Comparison of ENCODE assay signal across 25 cellular contexts in genomic region chr1:45322486-45323040, GRCh38. TPM values are rescaled to one million over a fixed set of nuclear protein-coding genes. Genes with fewer than 3 reads are reported as not detected.
DNase-seq lines count a peak whose midpoint lies in the region; FAIRE-seq and TF ChIP-seq lines count a peak whose summit lies in the region.
"Had no signal": no experiment of that assay in that cellular context is flagged by ENCODE, and none has a peak within 500 bp of the region (broad histone marks: within the 10 kb centered on the region; RNA-seq: fewer than 3 reads in every experiment).

No MANE protein-coding gene starts in this region.

- no peak for FAIRE-seq in H1 (lab: Jason Lieb, UNC)
- FAIRE-seq: GM12892 had no signal

- no peak overlapping the region for H3K4ac ChIP-seq in H1 (replicated peaks; ENCODE audit: insufficient read length, low read depth, low read length)

- H2BK120ac ChIP-seq in H1 (replicated peaks; ENCODE audit: low read depth, low read length), result peak overlapping the region; percentile 64

- TF ChIP-seq POLR2A in H1 (IDR thresholded peaks at IDR 0.05; ENCODE audit: control extremely low read depth in 1 of 2, low read depth in 2 of 2, low read length in 2 of 2), result no peak

- no peak overlapping the region for H3K56ac ChIP-seq in H1 (replicated peaks; ENCODE audit: insufficient read length, low read depth, low read length)

- peaks cover 0 to under 1% of the 10 kb centered on the region in 2 experiments for H4K20me1 ChIP-seq in H1 (replicated peaks in 1 of 2; ENCODE audit: control insufficient read depth in 1 of 2, insufficient read depth in 2 of 2, low read length in 2 of 2)
- H4K20me1 ChIP-seq: BLaER1 treated with 17β-estradiol and CSF1 and Interleukin-3, amounts not matched to agents 10 nM and 100 nM had no signal

- no peak overlapping the region for H2AFZ ChIP-seq in H1 (ENCODE audit: low read length)

- no peak for TF ChIP-seq EP300 in H1 (IDR thresholded peaks at IDR 0.05; ENCODE audit: borderline replicate concordance in 1 of 2, low read depth in 2 of 2, low read length in 2 of 2)

- no peak for TF ChIP-seq RAD21 in H1 (IDR thresholded peaks at IDR 0.05 in 1 of 2, conservative IDR thresholded peaks at IDR 0.05 in 1 of 2; ENCODE audit: low read depth in 2 of 2, low read length in 2 of 2)

- peak overlapping the region in 1 of 2 experiments; percentile 70; a peak in 1 of 4 replicates for H3K4me2 ChIP-seq in H1 (ENCODE audit: insufficient read depth in 1 of 2, low read depth in 2 of 2, low read length in 2 of 2)
- H3K4me2 ChIP-seq: BLaER1 treated with 17β-estradiol and CSF1 and Interleukin-3, amounts not matched to agents 10 nM and 100 nM had no signal

- H3K9me3 ChIP-seq in HUES48 (ENCODE audit: control insufficient read depth, insufficient read depth, low read length) (no peaks in the 10 kb centered on the region), H1 (ENCODE audit: insufficient read depth in 2 of 2, low read depth in 1 of 2, low read length in 1 of 2) (no peaks in the 10 kb centered on the region)
- H3K9me3 ChIP-seq: BLaER1 treated with 17β-estradiol and CSF1 and Interleukin-3, amounts not matched to agents 10 nM and 100 nM had no signal

- H3K4me1 ChIP-seq in HUES48 (ENCODE audit: control insufficient read depth, insufficient read depth, low read length) (peaks cover 31% of the 10 kb centered on the region), H1 (replicated peaks in 1 of 4; ENCODE audit: control insufficient read depth in 3 of 4, insufficient read depth in 4 of 4, low read length in 3 of 4) (peaks cover 9 to 25% (median 15%) of the 10 kb centered on the region in 4 experiments)

- CTCF ChIA-PET in H1 (lab: Charles Lee; ENCODE audit: partially characterized antibody), result interaction anchor here (0.7 kb wide), 1 partner anchor 171 kb away, joined by 3 read pairs; no protein-coding TSS in a partner anchor

- no peak overlapping the region for H3K9ac ChIP-seq in HUES48 (ENCODE audit: low read depth, low read length)
- no peak overlapping the region for H3K9ac ChIP-seq in H1 (replicated peaks in 1 of 4; ENCODE audit: extremely low read depth in 1 of 4, low read depth in 3 of 4, low read length in 3 of 4)
- H3K9ac ChIP-seq: BLaER1 treated with 17β-estradiol and CSF1 and Interleukin-3, amounts not matched to agents 10 nM and 100 nM had no signal

- peaks cover 12% of the 10 kb centered on the region for H3K4me1 Mint-ChIP-seq in type B pancreatic cell (ENCODE audit: unreplicated experiment)

- no peak overlapping the region for H2BK5ac ChIP-seq in H1 (ENCODE audit: low read depth, low read length)

- WGBS in H1 (ENCODE audit: extremely low coverage in 1 of 2, insufficient coverage in 1 of 2, insufficient read length in 1 of 2, insufficient replicate concordance in 2 of 2, low coverage in 1 of 2, low lambda C conversion rate in 2 of 2, missing lambda C conversion rate in 1 of 2), 2 experiments, result 85% methylated on average over 9 of the region's 10 CpGs; no CpG with 5 or more reads in 1 of the 2 experiments

- peaks cover 3 to 8% of the 10 kb centered on the region in 2 experiments; a peak in 3 of 4 replicates for H3K79me2 ChIP-seq in H1 (ENCODE audit: control insufficient read depth in 1 of 2, insufficient read depth in 2 of 2, low read length in 2 of 2)

- no peak overlapping the region for H4K5ac ChIP-seq in H1 (ENCODE audit: insufficient read length, low read depth, low read length)

- no peaks in the 10 kb centered on the region; the same call in 1 of the 2 replicates for H3K79me1 ChIP-seq in H1 (ENCODE audit: low read depth, low read length)

- no peak overlapping the region for H3K4me3 Mint-ChIP-seq in type B pancreatic cell
- H3K4me3 Mint-ChIP-seq: CD8-positive, alpha-beta memory T cell; T-helper 17 cell had no signal

- no peak overlapping the region for H4K8ac ChIP-seq in H1 (ENCODE audit: extremely low read depth, insufficient read depth, low read length)

- H4K91ac ChIP-seq in H1 (replicated peaks; ENCODE audit: insufficient read length, low read length), result no peak overlapping the region

- H3K14ac ChIP-seq in H1 (ENCODE audit: insufficient read length), result no peak overlapping the region

- no peaks in the 10 kb centered on the region for H3K36me3 Mint-ChIP-seq in type B pancreatic cell
- H3K36me3 Mint-ChIP-seq: CD8-positive, alpha-beta memory T cell had no signal

- no peak overlapping the region; the same call in 1 of the 2 replicates for H3K18ac ChIP-seq in H1 (ENCODE audit: extremely low read depth, low read length)

- DNase-seq in GM12865 (ENCODE audit: low read depth), result peak; percentile 77
- no peak for DNase-seq in H1 (ENCODE audit: low read depth in 1 of 2, low spot score in 2 of 2)
- no peak for DNase-seq in AG08395 (ENCODE audit: low spot score)
- no peak for DNase-seq in HCEC 1CT
- no peak for DNase-seq in activated CD4-positive, CD25-positive, alpha-beta regulatory T cell treated with anti-CD3 and anti-CD28 coated beads, Interleukin-2, amount 50 U/mL, for 72 hours
- DNase-seq in type B pancreatic cell (ENCODE audit: extremely low spot score, unreplicated experiment), result no peak
- DNase-seq: CD8-positive, alpha-beta memory T cell; GF-D8; H9; IMR-90; Karpas-422; MV-4-11; NCI-H1105 treated with DMSO at 0.1 percent for 48 hours; NCI-H2029 treated with DMSO at 0.1 percent for 48 hours; NCI-H226; NCI-H524; Right ventricle myocardium superior; SW 1271; T-helper 17 cell had no signal

- peaks cover 6% of the 10 kb centered on the region; the same call in 1 of the 2 replicates for H3K23me2 ChIP-seq in H1 (ENCODE audit: low read depth, low read length)

- no peaks in the 10 kb centered on the region for H3K27me3 ChIP-seq in HUES48 (ENCODE audit: control insufficient read depth, insufficient read depth, low read length)
- H3K27me3 ChIP-seq in H1 (replicated peaks in 1 of 4; ENCODE audit: control insufficient read depth in 3 of 4, extremely low read depth in 1 of 4, insufficient read depth in 3 of 4, low read length in 3 of 4), result no peaks in the 10 kb centered on the region
- H3K27me3 ChIP-seq: BLaER1 treated with 17β-estradiol and CSF1 and Interleukin-3, amounts not matched to agents 10 nM and 100 nM had no signal

- no peak overlapping the region for H3K27ac Mint-ChIP-seq in type B pancreatic cell
- H3K27ac Mint-ChIP-seq: CD8-positive, alpha-beta memory T cell; T-helper 17 cell had no signal

- H3K9me3 Mint-ChIP-seq in type B pancreatic cell, result no peaks in the 10 kb centered on the region
- H3K9me3 Mint-ChIP-seq: CD8-positive, alpha-beta memory T cell had no signal

- TF ChIP-seq CTCF in GM12865 (IDR thresholded peaks at IDR 0.05; ENCODE audit: insufficient read depth, low read depth, low read length, missing control alignments), result no peak
- TF ChIP-seq CTCF in H1 (IDR thresholded peaks at IDR 0.05; ENCODE audit: control extremely low read depth in 1 of 3, insufficient read depth in 1 of 3, low read depth in 1 of 3, low read length in 3 of 3), result no peak
- TF ChIP-seq CTCF in type B pancreatic cell (conservative IDR thresholded peaks at IDR 0.05), result no peak

- no peaks in the 10 kb centered on the region for H3K36me3 ChIP-seq in HUES48 (ENCODE audit: control insufficient read depth, insufficient read depth, low read length)
- H3K36me3 ChIP-seq in H1 (ENCODE audit: control insufficient read depth in 2 of 4, insufficient read depth in 4 of 4, low read length in 3 of 4), result no peaks in the 10 kb centered on the region; a peak in 1 of 8 replicates

- H3K27ac ChIP-seq in HUES48 (ENCODE audit: low read depth, low read length), result peak overlapping the region; percentile 20
- no peak overlapping the region for H3K27ac ChIP-seq in H1 (ENCODE audit: low read depth, low read length)
- H3K27ac ChIP-seq: BLaER1 treated with 17β-estradiol and CSF1 and Interleukin-3, amounts not matched to agents 10 nM and 100 nM had no signal

- H2BK15ac ChIP-seq in H1 (ENCODE audit: low read length), result no peak overlapping the region

- no peak overlapping the region for H2BK20ac ChIP-seq in H1 (ENCODE audit: low read length)

- H2AK5ac ChIP-seq in H1 (ENCODE audit: low read depth, low read length), result no peak overlapping the region

- H3K23ac ChIP-seq in H1 (ENCODE audit: insufficient read length), result no peak overlapping the region

- POLR2A ChIA-PET in H1 (lab: Charles Lee; ENCODE audit: partially characterized antibody), result interaction anchor here (0.7 to 16.3 kb wide), 7 partner anchors 11 to 312 kb away, joined by 3 to 472 read pairs (median 11); partner anchors contain the start of genes HECTD3, MUTYH, PRDX1 and TOE1

- no peak overlapping the region for H3K4me3 ChIP-seq in GM12865 (ENCODE audit: low read depth, low read length)
- no peak overlapping the region for H3K4me3 ChIP-seq in HUES48 (ENCODE audit: low read depth, low read length)
- H3K4me3 ChIP-seq in H1 (ENCODE audit: extremely low read depth in 1 of 4, insufficient read depth in 2 of 4, low read depth in 3 of 4, low read length in 4 of 4), result no peak overlapping the region
- H3K4me3 ChIP-seq: BLaER1 treated with 17β-estradiol and CSF1 and Interleukin-3, amounts not matched to agents 10 nM and 100 nM had no signal

- no peaks in the 10 kb centered on the region for H3K27me3 Mint-ChIP-seq in type B pancreatic cell
- H3K27me3 Mint-ChIP-seq: CD8-positive, alpha-beta memory T cell; T-helper 17 cell had no signal

- H2BK12ac ChIP-seq in H1 (ENCODE audit: low read depth, low read length), result no peak overlapping the region

RNA-seq across cellular contexts. Expression of gene HPDL, which starts 4.1 kb away (rescaled TPM):
- 58.5 and 60.6 TPM in 2 replicates for total RNA-seq in H1 (2021; fragmentation: NEBNext Ultra II Directional; extraction: Animal tissue kit (Norgen Biotek cat#: 25700))
- polyA plus RNA-seq in H1 (2011; rRNA removed), result 62.7 and 100 TPM in 2 replicates
- polyA plus RNA-seq in H1 (2011; cell fraction: cytosol; rRNA removed), result 61.2 TPM
- polyA plus RNA-seq in H1 (2011; cell fraction: nucleus; rRNA removed), result 73.7 TPM
- 33.0 to 45.0 TPM (median 38.0 TPM) in 4 replicates for polyA plus RNA-seq in H1 (2012, experiment 1 of 2)
- polyA plus RNA-seq in H1 (2012, experiment 2 of 2), result 46.7 TPM
- 15.6 TPM for polyA plus RNA-seq in H1 (2013, experiment 1 of 2)
- polyA plus RNA-seq in H1 (2013, experiment 2 of 2), result 13.3 TPM
- polyA minus RNA-seq in H1 (2011; rRNA and poly(A)+ RNA removed), result 11.5 and 13.9 TPM in 2 replicates
- polyA minus RNA-seq in H1 (2011; cell fraction: cytosol; rRNA and poly(A)+ RNA removed), result 29.4 TPM
- polyA minus RNA-seq in H1 (2011; cell fraction: nucleus; rRNA and poly(A)+ RNA removed), result 39.4 TPM
- 8.0 and 8.6 TPM in 2 replicates for total RNA-seq in type B pancreatic cell (ENCODE audit: low replicate concordance)
- total RNA-seq: Daoy, HT1080, M059J, Right ventricle myocardium superior had no signal

RNA-seq across cellular contexts. Expression of gene TOE1, which starts 17.4 kb away (rescaled TPM):
- total RNA-seq in H1 (2021; fragmentation: NEBNext Ultra II Directional; extraction: Animal tissue kit (Norgen Biotek cat#: 25700)), result 14.5 and 15.2 TPM in 2 replicates
- polyA plus RNA-seq in H1 (2011; rRNA removed), result 23.6 and 25.8 TPM in 2 replicates
- 32.5 TPM for polyA plus RNA-seq in H1 (2011; cell fraction: cytosol; rRNA removed)
- polyA plus RNA-seq in H1 (2011; cell fraction: nucleus; rRNA removed), result 28.7 TPM
- polyA plus RNA-seq in H1 (2012, experiment 1 of 2), result 11.0 to 18.9 TPM (median 17.6 TPM) in 4 replicates
- 12.8 TPM for polyA plus RNA-seq in H1 (2012, experiment 2 of 2)
- polyA plus RNA-seq in H1 (2013, experiment 1 of 2), result 12.2 TPM
- polyA plus RNA-seq in H1 (2013, experiment 2 of 2), result 11.9 TPM
- 32.6 and 45.7 TPM in 2 replicates for polyA minus RNA-seq in H1 (2011; rRNA and poly(A)+ RNA removed)
- polyA minus RNA-seq in H1 (2011; cell fraction: cytosol; rRNA and poly(A)+ RNA removed), result 15.1 TPM
- polyA minus RNA-seq in H1 (2011; cell fraction: nucleus; rRNA and poly(A)+ RNA removed), result 31.6 TPM
- 10.4 and 12.6 TPM in 2 replicates for total RNA-seq in type B pancreatic cell (ENCODE audit: low replicate concordance)

RNA-seq across cellular contexts. Expression of gene MUTYH, which starts 17.7 kb away (rescaled TPM):
- total RNA-seq in H1 (2021; fragmentation: NEBNext Ultra II Directional; extraction: Animal tissue kit (Norgen Biotek cat#: 25700)), result 51.9 TPM in 2 replicates
- 65.7 and 86.4 TPM in 2 replicates for polyA plus RNA-seq in H1 (2011; rRNA removed)
- polyA plus RNA-seq in H1 (2011; cell fraction: cytosol; rRNA removed), result 86.1 TPM
- 179 TPM for polyA plus RNA-seq in H1 (2011; cell fraction: nucleus; rRNA removed)
- polyA plus RNA-seq in H1 (2012, experiment 1 of 2), result 35.6 to 60.4 TPM (median 53.2 TPM) in 4 replicates
- 49.5 TPM for polyA plus RNA-seq in H1 (2012, experiment 2 of 2)
- polyA plus RNA-seq in H1 (2013, experiment 1 of 2), result 36.0 TPM
- polyA plus RNA-seq in H1 (2013, experiment 2 of 2), result 33.4 TPM
- 32.8 and 32.9 TPM in 2 replicates for polyA minus RNA-seq in H1 (2011; rRNA and poly(A)+ RNA removed)
- polyA minus RNA-seq in H1 (2011; cell fraction: cytosol; rRNA and poly(A)+ RNA removed), result 29.2 TPM
- polyA minus RNA-seq in H1 (2011; cell fraction: nucleus; rRNA and poly(A)+ RNA removed), result 45.1 TPM
- 24.5 and 61.3 TPM in 2 replicates for total RNA-seq in type B pancreatic cell (ENCODE audit: low replicate concordance)
